17 cellular contexts compared by ENCODE assay signal in the genomic region with DNA sequence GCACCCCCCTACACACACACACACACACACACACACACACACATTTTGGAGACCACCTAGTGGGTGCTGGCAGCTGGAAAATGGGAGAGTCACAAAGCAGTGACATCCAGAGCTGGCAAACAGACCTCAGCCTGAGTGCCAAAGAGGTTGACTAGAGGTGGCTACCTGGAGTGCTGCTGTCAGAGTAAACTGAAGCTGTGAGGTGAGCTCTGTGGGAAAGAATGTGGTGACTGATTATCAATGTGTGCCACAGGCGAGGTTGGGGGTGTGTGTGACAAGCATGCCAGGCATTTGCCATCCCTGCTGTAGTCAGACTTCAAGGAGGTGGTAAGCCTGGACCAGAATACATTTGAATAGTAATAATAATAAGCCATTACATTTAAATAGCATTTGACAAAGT.
DNase-seq lines count a peak whose midpoint lies in the region; ATAC-seq and TF ChIP-seq lines count a peak whose summit lies in the region.
"Had no signal": no experiment of that assay in that cellular context is flagged by ENCODE, and none has a peak within 500 bp of the region (broad histone marks: within the 10 kb centered on the region; RNA-seq: fewer than 3 reads in every experiment).

No MANE protein-coding gene starts in this region.

- WGBS in mesendoderm (ENCODE audit: extremely low coverage, insufficient coverage, low lambda C conversion rate), result no CpG with 5 or more reads among the region's 1 CpG

- H3K79me1 ChIP-seq in mesendoderm (ENCODE audit: low read length), result no peaks in the 10 kb centered on the region

- H3K27me3 ChIP-seq in RWPE2 (ENCODE audit: insufficient read depth, poor library complexity, severe bottlenecking) (no peaks in the 10 kb centered on the region), mesendoderm (ENCODE audit: insufficient read depth, low read length, poor library complexity) (no peaks in the 10 kb centered on the region)
- H3K27me3 ChIP-seq: BE2C had no signal

- H3K4me2 ChIP-seq in mesendoderm (ENCODE audit: low read length), result no peak overlapping the region
- H3K4me2 ChIP-seq: smooth muscle cell had no signal

- H4K5ac ChIP-seq in mesendoderm (ENCODE audit: low read length), result no peak overlapping the region

- ATAC-seq in RWPE2 (ENCODE audit: low read depth) (peak; percentile 60; the same call in 2 of the 3 replicates), GM19328 (IDR thresholded peaks at IDR 0.05; ENCODE audit: unreplicated experiment) (no peak)
- ATAC-seq: activated T-cell treated with anti-CD3 and anti-CD28 coated beads, Interleukin-2, amount 50 U/mL, for 72 hours; esophagus mucosa; naive thymus-derived CD4-positive, alpha-beta T cell had no signal

- H2BK120ac ChIP-seq in mesendoderm (ENCODE audit: low read depth, low read length), result no peak overlapping the region

- no peak for TF ChIP-seq CTCF in RWPE2 (IDR thresholded peaks at IDR 0.05; ENCODE audit: poor library complexity, severe bottlenecking)

- no peak overlapping the region for H3K4me3 ChIP-seq in RWPE2 (ENCODE audit: severe bottlenecking)
- H3K4me3 ChIP-seq in mesendoderm (ENCODE audit: low read length), result no peak overlapping the region
- H3K4me3 ChIP-seq: smooth muscle cell, thoracic aorta had no signal

- no peak overlapping the region for H3K9ac ChIP-seq in mesendoderm (ENCODE audit: low read length)

- H3K56ac ChIP-seq in mesendoderm (ENCODE audit: low read length), result no peak overlapping the region

- H3K9me3 ChIP-seq in RWPE2 (ENCODE audit: severe bottlenecking), result no peaks in the 10 kb centered on the region
- H3K9me3 ChIP-seq: BE2C had no signal

- no peak overlapping the region for H2BK15ac ChIP-seq in mesendoderm (replicated peaks; ENCODE audit: low read depth)

- H3K4ac ChIP-seq in mesendoderm (ENCODE audit: low read depth, low read length), result no peak overlapping the region

- no peak overlapping the region for H2AK5ac ChIP-seq in mesendoderm (ENCODE audit: low read length)

- DNase-seq in Daoy (ENCODE audit: low read depth) (peak; percentile 46), HK-2 (ENCODE audit: unreplicated experiment) (peak; percentile 42), RWPE2 (ENCODE audit: low spot score) (no peak), mesendoderm (peak; percentile 87), NCI-H510A treated with DMSO at 0.1 percent for 48 hours (lab: John Stamatoyannopoulos, UW) (no peak)
- no peak for DNase-seq in activated CD4-positive, alpha-beta T cell treated with anti-CD3 and anti-CD28 coated beads for 48 hours
- DNase-seq: activated CD4-positive, alpha-beta T cell treated with anti-CD3 and anti-CD28 coated beads, Interleukin-2, amount 50 U/mL, for 48 hours; activated naive CD8-positive, alpha-beta T cell treated with anti-CD3 and anti-CD28 coated beads, Interleukin-2, amount 10 ng/mL, durations not matched to agents 7 days and 5 days; activated T-cell treated with anti-CD3 and anti-CD28 coated beads, Interleukin-2, amount 50 U/mL, for 72 hours; BE2C; Kasumi-1; naive thymus-derived CD4-positive, alpha-beta T cell; NCI-H187 treated with DMSO at 0.1 percent for 48 hours had no signal

- H3K4me1 ChIP-seq in RWPE2 (ENCODE audit: insufficient read depth, poor library complexity, severe bottlenecking) (no peaks in the 10 kb centered on the region), mesendoderm (ENCODE audit: control insufficient read depth, low read depth, low read length) (no peaks in the 10 kb centered on the region)
- H3K4me1 ChIP-seq: BE2C had no signal

- no peak overlapping the region for H4K8ac ChIP-seq in mesendoderm (ENCODE audit: low read depth, low read length)

- H3K23ac ChIP-seq in mesendoderm (ENCODE audit: low read length), result no peak overlapping the region

- H3K18ac ChIP-seq in mesendoderm (ENCODE audit: low read length), result no peak overlapping the region

- no peaks in the 10 kb centered on the region for H3K36me3 ChIP-seq in RWPE2 (ENCODE audit: low read depth)
- no peaks in the 10 kb centered on the region for H3K36me3 ChIP-seq in mesendoderm (ENCODE audit: control insufficient read depth, insufficient read depth, low read length)
- H3K36me3 ChIP-seq: BE2C, thoracic aorta had no signal

- no peaks in the 10 kb centered on the region for H3K79me2 ChIP-seq in mesendoderm (ENCODE audit: control insufficient read depth, insufficient read depth, low read length)

- no peak overlapping the region for H2BK5ac ChIP-seq in mesendoderm (ENCODE audit: low read length)

- H3K27ac ChIP-seq in RWPE2 (ENCODE audit: poor library complexity, severe bottlenecking) (no peak overlapping the region), mesendoderm (ENCODE audit: low read depth, low read length) (no peak overlapping the region)
- H3K27ac ChIP-seq: thoracic aorta had no signal

Comparison
In these comparisons a context has a peak if more than half of its experiments do, and no peak if none do; other contexts are left out.
1. DNase-seq: peak in Daoy (single experiment), HK-2 (single experiment) and mesendoderm (single experiment); none in RWPE2 (single experiment), NCI-H510A treated with DMSO at 0.1 percent for 48 hours (single experiment) and activated CD4-positive, alpha-beta T cell treated with anti-CD3 and anti-CD28 coated beads for 48 hours (single experiment).